ENCODE assay signal across 23 cellular contexts in genomic region chr20:17708675-17709360, GRCh38. TPM values are rescaled to one million over a fixed set of nuclear protein-coding genes. Genes with fewer than 3 reads are reported as not detected.
DNase-seq lines count a peak whose midpoint lies in the region; ATAC-seq, FAIRE-seq and TF ChIP-seq lines count a peak whose summit lies in the region.
"Had no signal": no experiment of that assay in that cellular context is flagged by ENCODE, and none has a peak within 500 bp of the region (broad histone marks: within the 10 kb centered on the region; RNA-seq: fewer than 3 reads in every experiment).

No MANE protein-coding gene starts in this region.

- H3K9me3 Mint-ChIP-seq in activated T-cell treated with anti-CD3 and anti-CD28 coated beads, Interleukin-2, amount 50 U/mL, for 72 hours = no peaks in the 10 kb centered on the region
- H3K9me3 Mint-ChIP-seq in activated T-cell treated with anti-CD3 and anti-CD28 coated beads, Interleukin-2, amount 50 U/mL, for 4 hours = no peaks in the 10 kb centered on the region
- H3K9me3 Mint-ChIP-seq in nephron = no peaks in the 10 kb centered on the region
- no peaks in the 10 kb centered on the region for H3K9me3 Mint-ChIP-seq in activated CD4-positive, alpha-beta T cell treated with anti-CD3 and anti-CD28 coated beads for 36 hours (ENCODE audit: low read depth)
- H3K9me3 Mint-ChIP-seq in activated naive CD4-positive, alpha-beta T cell treated with anti-CD3 and anti-CD28 coated beads for 36 hours = no peaks in the 10 kb centered on the region
- H3K9me3 Mint-ChIP-seq: CD4-positive, alpha-beta T cell; HFFc6 had no signal

- H3K4me3 Mint-ChIP-seq in activated T-cell treated with anti-CD3 and anti-CD28 coated beads, Interleukin-2, amount 50 U/mL, for 72 hours = no peak overlapping the region
- H3K4me3 Mint-ChIP-seq in activated T-cell treated with anti-CD3 and anti-CD28 coated beads, Interleukin-2, amount 50 U/mL, for 4 hours = no peak overlapping the region
- peak overlapping the region in 1 of 3 experiments; percentile 50 for H3K4me3 Mint-ChIP-seq in nephron
- H3K4me3 Mint-ChIP-seq in activated CD4-positive, alpha-beta T cell treated with anti-CD3 and anti-CD28 coated beads for 36 hours = no peak overlapping the region
- H3K4me3 Mint-ChIP-seq in activated naive CD4-positive, alpha-beta T cell treated with anti-CD3 and anti-CD28 coated beads for 36 hours = no peak overlapping the region
- H3K4me3 Mint-ChIP-seq: CD4-positive, alpha-beta T cell; HFFc6 had no signal

- CTCF ChIA-PET in activated CD4-positive, alpha-beta T cell treated with anti-CD3 and anti-CD28 coated beads for 36 hours (lab: Charles Lee) = interaction anchor here (0.9 kb wide), 1 partner anchor 10 kb away, joined by 3 read pairs; no protein-coding TSS in a partner anchor
- CTCF ChIA-PET in activated naive CD4-positive, alpha-beta T cell treated with anti-CD3 and anti-CD28 coated beads for 36 hours (lab: Charles Lee) = interaction anchor here (0.6 to 1.0 kb wide), 2 partner anchors 10 to 15 kb away, joined by 3 read pairs; no protein-coding TSS in a partner anchor

- POLR2A ChIA-PET in activated CD4-positive, alpha-beta T cell treated with anti-CD3 and anti-CD28 coated beads for 36 hours (lab: Charles Lee) = no interaction called here

- no peaks in the 10 kb centered on the region for H3K4me1 Mint-ChIP-seq in activated T-cell treated with anti-CD3 and anti-CD28 coated beads, Interleukin-2, amount 50 U/mL, for 72 hours (ENCODE audit: low read depth)
- no peaks in the 10 kb centered on the region for H3K4me1 Mint-ChIP-seq in activated T-cell treated with anti-CD3 and anti-CD28 coated beads, Interleukin-2, amount 50 U/mL, for 4 hours (ENCODE audit: low read depth)
- peaks cover 37% of the 10 kb centered on the region for H3K4me1 Mint-ChIP-seq in nephron
- no peaks in the 10 kb centered on the region for H3K4me1 Mint-ChIP-seq in activated CD4-positive, alpha-beta T cell treated with anti-CD3 and anti-CD28 coated beads for 36 hours
- H3K4me1 Mint-ChIP-seq in activated naive CD4-positive, alpha-beta T cell treated with anti-CD3 and anti-CD28 coated beads for 36 hours (ENCODE audit: low read depth) = no peaks in the 10 kb centered on the region

- no peak for ATAC-seq in activated T-cell treated with anti-CD3 and anti-CD28 coated beads, Interleukin-2, amount 50 U/mL, for 72 hours (replicated peaks in 1 of 2)
- ATAC-seq in activated T-cell treated with anti-CD3 and anti-CD28 coated beads, Interleukin-2, amount 50 U/mL, for 4 hours = no peak
- no peak for ATAC-seq in HG02970 (IDR thresholded peaks at IDR 0.05; ENCODE audit: low FRiP score, unreplicated experiment)
- ATAC-seq in activated CD4-positive, alpha-beta T cell treated with anti-CD3 and anti-CD28 coated beads for 36 hours = no peak
- ATAC-seq: Right ventricle myocardium inferior had no signal

- H3K27me3 Mint-ChIP-seq in activated T-cell treated with anti-CD3 and anti-CD28 coated beads, Interleukin-2, amount 50 U/mL, for 72 hours (ENCODE audit: low read depth) = no peaks in the 10 kb centered on the region
- no peaks in the 10 kb centered on the region for H3K27me3 Mint-ChIP-seq in activated T-cell treated with anti-CD3 and anti-CD28 coated beads, Interleukin-2, amount 50 U/mL, for 4 hours (ENCODE audit: low read depth)
- H3K27me3 Mint-ChIP-seq in nephron (ENCODE audit: low read depth) = no peaks in the 10 kb centered on the region
- H3K27me3 Mint-ChIP-seq in activated CD4-positive, alpha-beta T cell treated with anti-CD3 and anti-CD28 coated beads for 36 hours = no peaks in the 10 kb centered on the region
- H3K27me3 Mint-ChIP-seq in activated naive CD4-positive, alpha-beta T cell treated with anti-CD3 and anti-CD28 coated beads for 36 hours (ENCODE audit: low read depth) = no peaks in the 10 kb centered on the region
- H3K27me3 Mint-ChIP-seq: CD4-positive, alpha-beta T cell had no signal

- H3K36me3 Mint-ChIP-seq in activated T-cell treated with anti-CD3 and anti-CD28 coated beads, Interleukin-2, amount 50 U/mL, for 72 hours (ENCODE audit: insufficient read depth in 2 of 2) = no peaks in the 10 kb centered on the region
- no peaks in the 10 kb centered on the region for H3K36me3 Mint-ChIP-seq in activated T-cell treated with anti-CD3 and anti-CD28 coated beads, Interleukin-2, amount 50 U/mL, for 4 hours (ENCODE audit: insufficient read depth)
- H3K36me3 Mint-ChIP-seq in nephron (ENCODE audit: low read depth) = no peaks in the 10 kb centered on the region
- H3K36me3 Mint-ChIP-seq in activated CD4-positive, alpha-beta T cell treated with anti-CD3 and anti-CD28 coated beads for 36 hours (ENCODE audit: low read depth) = no peaks in the 10 kb centered on the region
- H3K36me3 Mint-ChIP-seq in activated naive CD4-positive, alpha-beta T cell treated with anti-CD3 and anti-CD28 coated beads for 36 hours (ENCODE audit: low read depth) = no peaks in the 10 kb centered on the region

- no peak for DNase-seq in activated T-cell treated with anti-CD3 and anti-CD28 coated beads, Interleukin-2, amount 50 U/mL, for 72 hours
- DNase-seq in activated T-cell treated with anti-CD3 and anti-CD28 coated beads, Interleukin-2, amount 50 U/mL, for 4 hours = no peak
- no peak for DNase-seq in activated CD4-positive, alpha-beta T cell treated with anti-CD3 and anti-CD28 coated beads for 36 hours
- DNase-seq in middle frontal gyrus (ENCODE audit: extremely low spot score, low spot score) = no peak
- no peak for DNase-seq in activated naive CD4-positive, alpha-beta T cell treated with anti-CD3 and anti-CD28 coated beads for 36 hours
- DNase-seq: CD4-positive, alpha-beta T cell; DMS153; GDM1; HFFc6; Karpas-422; NCI-H1092 treated with DMSO at 0.1 percent for 48 hours; NCI-H2081 treated with DMSO at 0.1 percent for 48 hours; NCI-H446 treated with DMSO at 0.1 percent for 48 hours; NCI-H69 had no signal

- intact Hi-C loops in activated CD4-positive, alpha-beta T cell treated with anti-CD3 and anti-CD28 coated beads for 36 hours (cut with DNase I, micrococcal nuclease) = no loop called here
- intact Hi-C loops in activated naive CD4-positive, alpha-beta T cell treated with anti-CD3 and anti-CD28 coated beads for 36 hours (cut with micrococcal nuclease) = no loop called here

- TF ChIP-seq CTCF in nephron (IDR thresholded peaks at IDR 0.05; ENCODE audit: unreplicated experiment in 3 of 3) = no peak

- FAIRE-seq in endometrium (lab: Jason Lieb, UNC) = peak; percentile 70
- FAIRE-seq: H54, RCC 7860 had no signal

- peak overlapping the region; percentile 58 for H3K27ac Mint-ChIP-seq in activated T-cell treated with anti-CD3 and anti-CD28 coated beads, Interleukin-2, amount 50 U/mL, for 72 hours
- H3K27ac Mint-ChIP-seq in nephron = peak overlapping the region; percentile 97 to 98 (median 98)
- no peak overlapping the region for H3K27ac Mint-ChIP-seq in activated CD4-positive, alpha-beta T cell treated with anti-CD3 and anti-CD28 coated beads for 36 hours
- no peak overlapping the region for H3K27ac Mint-ChIP-seq in activated naive CD4-positive, alpha-beta T cell treated with anti-CD3 and anti-CD28 coated beads for 36 hours
- H3K27ac Mint-ChIP-seq: CD4-positive, alpha-beta T cell; HFFc6 had no signal

RNA-seq across cellular contexts. Expression of gene BANF2, which starts 9.1 kb away (rescaled TPM):
- not detected for total RNA-seq in activated T-cell treated with anti-CD3 and anti-CD28 coated beads, Interleukin-2, amount 50 U/mL, for 72 hours
- total RNA-seq in activated T-cell treated with anti-CD3 and anti-CD28 coated beads, Interleukin-2, amount 50 U/mL, for 4 hours = not detected
- not detected for total RNA-seq in activated CD4-positive, alpha-beta T cell treated with anti-CD3 and anti-CD28 coated beads for 36 hours
- total RNA-seq in activated naive CD4-positive, alpha-beta T cell treated with anti-CD3 and anti-CD28 coated beads for 36 hours = not detected
- total RNA-seq: CD4-positive, alpha-beta T cell; Daoy; HFFc6; HT-29; MCF 10A; Right ventricle myocardium inferior had no signal

RNA-seq across cellular contexts. Expression of gene RRBP1, which starts 26.8 kb away (rescaled TPM):
- 10 to 100 TPM; 17.1 to 25.7 TPM for total RNA-seq in activated T-cell treated with anti-CD3 and anti-CD28 coated beads, Interleukin-2, amount 50 U/mL, for 72 hours
- 10 to 100 TPM; 25.5 to 32.3 (median 27.0) TPM for total RNA-seq in activated T-cell treated with anti-CD3 and anti-CD28 coated beads, Interleukin-2, amount 50 U/mL, for 4 hours
- total RNA-seq in activated CD4-positive, alpha-beta T cell treated with anti-CD3 and anti-CD28 coated beads for 36 hours = 10 to 100 TPM; 21.1 to 24.9 TPM
- 10 to 100 TPM; 19.6 to 20.0 TPM for total RNA-seq in activated naive CD4-positive, alpha-beta T cell treated with anti-CD3 and anti-CD28 coated beads for 36 hours

Comparison
In these comparisons a context has a peak if more than half of its experiments do, and no peak if none do; other contexts are left out.
1. H3K27ac Mint-ChIP-seq: peak in activated T-cell treated with anti-CD3 and anti-CD28 coated beads, Interleukin-2, amount 50 U/mL, for 72 hours (single experiment) and nephron (3 of 3); none in activated CD4-positive, alpha-beta T cell treated with anti-CD3 and anti-CD28 coated beads for 36 hours (single experiment) and activated naive CD4-positive, alpha-beta T cell treated with anti-CD3 and anti-CD28 coated beads for 36 hours (single experiment).